ENCODE assay signal across 1 cellular context in genomic region chr3:150675587-150675986, GRCh38.
TF ChIP-seq lines count a peak whose summit lies in the region.

No MANE protein-coding gene starts in this region.

TF ChIP-seq in K562, 482 proteins besides CTCF, POLR2A, EP300 and RAD21 (continued from another document):
- TF ChIP-seq ETS1 (conservative IDR thresholded peaks at IDR 0.05; ENCODE audit: control insufficient read depth, low read depth, low read length) (no peak), ZNF263 (CRISPR knock-in tag; IDR thresholded peaks at IDR 0.05; ENCODE audit: borderline replicate concordance) (no peak), HMGN3 (IDR thresholded peaks at IDR 0.05; ENCODE audit: borderline replicate concordance, extremely low read depth, insufficient read length, low read depth, low read length) (no peak), TARDBP (IDR thresholded peaks at IDR 0.05) (no peak), ZNF146 (CRISPR knock-in tag; IDR thresholded peaks at IDR 0.05; ENCODE audit: unreplicated experiment) (no peak), FOXM1 (IDR thresholded peaks at IDR 0.05; ENCODE audit: low read depth) (peak; percentile 75), FOXM1 (CRISPR knock-in tag; IDR thresholded peaks at IDR 0.05; ENCODE audit: low read depth) (no peak), NBN (IDR thresholded peaks at IDR 0.05; ENCODE audit: low read depth) (peak; percentile 44; the same call in 1 of the 2 replicates), SMAD1 (IDR thresholded peaks at IDR 0.05; ENCODE audit: low read depth, low read length, partially characterized antibody) (no peak), SRSF9 (IDR thresholded peaks at IDR 0.05; ENCODE audit: borderline replicate concordance, low read depth, low read length) (no peak), SOX6 (IDR thresholded peaks at IDR 0.05) (no peak), HSF4 (CRISPR knock-in tag; IDR thresholded peaks at IDR 0.05; ENCODE audit: borderline replicate concordance) (no peak), FOSL1 (tag; conservative IDR thresholded peaks at IDR 0.05) (no peak), SMAD3 (CRISPR knock-in tag; conservative IDR thresholded peaks at IDR 0.05) (no peak), CAMTA2 (CRISPR knock-in tag; conservative IDR thresholded peaks at IDR 0.05) (no peak), HDAC6 (IDR thresholded peaks at IDR 0.05; ENCODE audit: low read depth, low read length) (no peak), C11orf30 (IDR thresholded peaks at IDR 0.05; ENCODE audit: low read depth) (no peak), TFAP4 (CRISPR knock-in tag; IDR thresholded peaks at IDR 0.05; ENCODE audit: borderline replicate concordance) (no peak), ZNF778 (CRISPR knock-in tag; IDR thresholded peaks at IDR 0.05) (no peak), NRF1 (conservative IDR thresholded peaks at IDR 0.05 in 1 of 2, IDR thresholded peaks at IDR 0.05 in 1 of 2) (no peak), NEUROD1 (IDR thresholded peaks at IDR 0.05; ENCODE audit: borderline replicate concordance, low read depth, low read length, partially characterized antibody) (no peak), FOXK1 (CRISPR knock-in tag; IDR thresholded peaks at IDR 0.05; ENCODE audit: borderline replicate concordance) (no peak), ZNF239 (CRISPR knock-in tag; IDR thresholded peaks at IDR 0.05) (no peak), SIX5 (IDR thresholded peaks at IDR 0.05; ENCODE audit: borderline replicate concordance in 1 of 2, insufficient read depth in 1 of 2, low read depth in 1 of 2, low read length in 2 of 2) (no peak), ARNT (IDR thresholded peaks at IDR 0.05) (peak in 1 of 2 experiments; percentile 60; a peak in 1 of 4 replicates), POLR2B (IDR thresholded peaks at IDR 0.05; ENCODE audit: low read depth, partially characterized antibody) (no peak), CHD2 (IDR thresholded peaks at IDR 0.05; ENCODE audit: low read depth, low read length) (no peak), CTCFL (IDR thresholded peaks at IDR 0.05; ENCODE audit: borderline replicate concordance, insufficient read depth, low read depth, low read length, poor library complexity, severe bottlenecking) (no peak), XRCC4 (IDR thresholded peaks at IDR 0.05; ENCODE audit: extremely low read depth, insufficient read depth, insufficient read length) (no peak), BDP1 (IDR thresholded peaks at IDR 0.05; ENCODE audit: insufficient read depth, insufficient read length) (no peak)
- TF ChIP-seq, protein P1, sequence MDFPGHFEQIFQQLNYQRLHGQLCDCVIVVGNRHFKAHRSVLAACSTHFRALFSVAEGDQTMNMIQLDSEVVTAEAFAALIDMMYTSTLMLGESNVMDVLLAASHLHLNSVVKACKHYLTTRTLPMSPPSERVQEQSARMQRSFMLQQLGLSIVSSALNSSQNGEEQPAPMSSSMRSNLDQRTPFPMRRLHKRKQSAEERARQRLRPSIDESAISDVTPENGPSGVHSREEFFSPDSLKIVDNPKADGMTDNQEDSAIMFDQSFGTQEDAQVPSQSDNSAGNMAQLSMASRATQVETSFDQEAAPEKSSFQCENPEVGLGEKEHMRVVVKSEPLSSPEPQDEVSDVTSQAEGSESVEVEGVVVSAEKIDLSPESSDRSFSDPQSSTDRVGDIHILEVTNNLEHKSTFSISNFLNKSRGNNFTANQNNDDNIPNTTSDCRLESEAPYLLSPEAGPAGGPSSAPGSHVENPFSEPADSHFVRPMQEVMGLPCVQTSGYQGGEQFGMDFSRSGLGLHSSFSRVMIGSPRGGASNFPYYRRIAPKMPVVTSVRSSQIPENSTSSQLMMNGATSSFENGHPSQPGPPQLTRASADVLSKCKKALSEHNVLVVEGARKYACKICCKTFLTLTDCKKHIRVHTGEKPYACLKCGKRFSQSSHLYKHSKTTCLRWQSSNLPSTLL (IDR thresholded peaks at IDR 0.05) = no peak
- TF ChIP-seq, protein P2, sequence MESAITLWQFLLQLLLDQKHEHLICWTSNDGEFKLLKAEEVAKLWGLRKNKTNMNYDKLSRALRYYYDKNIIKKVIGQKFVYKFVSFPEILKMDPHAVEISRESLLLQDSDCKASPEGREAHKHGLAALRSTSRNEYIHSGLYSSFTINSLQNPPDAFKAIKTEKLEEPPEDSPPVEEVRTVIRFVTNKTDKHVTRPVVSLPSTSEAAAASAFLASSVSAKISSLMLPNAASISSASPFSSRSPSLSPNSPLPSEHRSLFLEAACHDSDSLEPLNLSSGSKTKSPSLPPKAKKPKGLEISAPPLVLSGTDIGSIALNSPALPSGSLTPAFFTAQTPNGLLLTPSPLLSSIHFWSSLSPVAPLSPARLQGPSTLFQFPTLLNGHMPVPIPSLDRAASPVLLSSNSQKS (CRISPR knock-in tag; IDR thresholded peaks at IDR 0.05) = no peak
